In genomic region chr12:19869413-19869812, GRCh38 we compare ENCODE assay signal across 29 cellular contexts.
A peak's percentile ranks its signal among the peaks of the same experiment; 100 is the strongest.
DNase-seq lines count a peak whose midpoint lies in the region; ATAC-seq and TF ChIP-seq lines count a peak whose summit lies in the region.
"Had no signal": no experiment of that assay in that cellular context is flagged by ENCODE, and none has a peak within 500 bp of the region (broad histone marks: within the 10 kb centered on the region; RNA-seq: fewer than 3 reads in every experiment).

No MANE protein-coding gene starts in this region.

- peak; percentile 22 for DNase-seq in activated naive CD4-positive, alpha-beta T cell treated with Interleukin-2 at 50 U/mL for 16 hours
- no peak for DNase-seq in activated naive CD4-positive, alpha-beta T cell treated with anti-CD3 and anti-CD28 coated beads, Interleukin-2, amount 50 U/mL, for 16 hours
- DNase-seq in ascending aorta (ENCODE audit: low spot score in 2 of 2) (peak in 1 of 2 donors; percentile 88), mesothelial cell of epicardium (ENCODE audit: low spot score in 2 of 2, unreplicated experiment in 2 of 2) (no peak), tibial artery (no peak), dedifferentiated amniotic fluid mesenchymal stem cell (ENCODE audit: extremely low spot score) (no peak), left ventricle myocardium inferior (no peak)
- no peak for DNase-seq in stimulated activated naive B cell treated with anti-CD40 and anti-IgM and Interleukin-4, amounts not matched to agents 10 μg/mL and 1 μg/mL and 100 μg/mL, for 72 hours
- DNase-seq: activated CD4-positive, alpha-beta T cell treated with anti-CD3 and anti-CD28 coated beads, Interleukin-2, amount 10 ng/mL, durations not matched to agents 7 days and 5 days; activated effector memory CD4-positive, alpha-beta T cell treated with Interleukin-2 at 50 U/mL for 16 hours; effector CD4-positive, alpha-beta T cell; erythroblast; foreskin keratinocyte; heart left ventricle; HFFc6; Karpas-422; MV-4-11; NCI-H146; NCI-H2107; NCI-H446 treated with DMSO at 0.1 percent for 48 hours; right lobe of liver; substantia nigra; upper lobe of right lung had no signal

- H3K4me1 Mint-ChIP-seq in mesothelial cell of epicardium = peaks cover 55% of the 10 kb centered on the region
- H3K4me1 Mint-ChIP-seq in stimulated activated naive B cell treated with anti-CD40 and anti-IgM and Interleukin-4, amounts not matched to agents 10 μg/mL and 1 μg/mL and 100 μg/mL, for 72 hours = no peaks in the 10 kb centered on the region
- H3K4me1 Mint-ChIP-seq: activated CD4-positive, alpha-beta T cell treated with anti-CD3 and anti-CD28 coated beads, Interleukin-2, amount 10 ng/mL, durations not matched to agents 7 days and 5 days; GM23338 had no signal

- intact Hi-C loops in ascending aorta (cut with DNase I) (loop anchor here (10.0 kb wide), 1 partner anchor 215 kb away; no protein-coding TSS in a partner anchor), tibial artery (cut with DNase I; ENCODE audit: low total_unique reads) (no loop called here), left ventricle myocardium inferior (cut with micrococcal nuclease) (no loop called here)

- peak overlapping the region; percentile 1 for H3K4me3 Mint-ChIP-seq in mesothelial cell of epicardium
- no peak overlapping the region for H3K4me3 Mint-ChIP-seq in stimulated activated naive B cell treated with anti-CD40 and anti-IgM and Interleukin-4, amounts not matched to agents 10 μg/mL and 1 μg/mL and 100 μg/mL, for 72 hours
- H3K4me3 Mint-ChIP-seq: activated CD4-positive, alpha-beta T cell treated with anti-CD3 and anti-CD28 coated beads, Interleukin-2, amount 10 ng/mL, durations not matched to agents 7 days and 5 days; GM23338; HFFc6; neural progenitor cell; T-helper 1 cell treated with Interleukin-12 subunit alpha and Interleukin-12 subunit beta and Interleukin-4 antibody, amounts not matched to agents 30 μg/mL and 1 μg/mL, for 36 hours had no signal

- H3K36me3 Mint-ChIP-seq in mesothelial cell of epicardium = peaks cover 3% of the 10 kb centered on the region
- no peaks in the 10 kb centered on the region for H3K36me3 Mint-ChIP-seq in stimulated activated naive B cell treated with anti-CD40 and anti-IgM and Interleukin-4, amounts not matched to agents 10 μg/mL and 1 μg/mL and 100 μg/mL, for 72 hours
- H3K36me3 Mint-ChIP-seq: neural progenitor cell had no signal

- TF ChIP-seq CTCF in ascending aorta (IDR thresholded peaks at IDR 0.05) (no peak), mesothelial cell of epicardium (IDR thresholded peaks at IDR 0.05; ENCODE audit: unreplicated experiment) (no peak), tibial artery (IDR thresholded peaks at IDR 0.05) (no peak), left ventricle myocardium inferior (IDR thresholded peaks at IDR 0.05; ENCODE audit: borderline replicate concordance) (no peak)

- H3K27ac ChIP-seq in ascending aorta (peak overlapping the region; percentile 62 to 81), tibial artery (peak overlapping the region; percentile 71 to 73), left ventricle myocardium inferior (replicated peaks) (no peak overlapping the region)
- H3K27ac ChIP-seq: breast epithelium, foreskin keratinocyte, heart left ventricle, neural progenitor cell, right lobe of liver, RWPE1, SK-N-MC, upper lobe of right lung had no signal

- H3K27me3 ChIP-seq in ascending aorta = no peaks in the 10 kb centered on the region
- no peaks in the 10 kb centered on the region for H3K27me3 ChIP-seq in tibial artery
- H3K27me3 ChIP-seq in left ventricle myocardium inferior (ENCODE audit: low read depth) = no peaks in the 10 kb centered on the region
- H3K27me3 ChIP-seq: breast epithelium, foreskin keratinocyte, heart left ventricle, neural progenitor cell, right lobe of liver, upper lobe of right lung had no signal

- no peaks in the 10 kb centered on the region for H3K9me3 ChIP-seq in ascending aorta
- H3K9me3 ChIP-seq in tibial artery = no peaks in the 10 kb centered on the region
- no peaks in the 10 kb centered on the region for H3K9me3 ChIP-seq in left ventricle myocardium inferior (replicated peaks)
- H3K9me3 ChIP-seq: breast epithelium, right lobe of liver, upper lobe of right lung had no signal

- H3K9me3 Mint-ChIP-seq in mesothelial cell of epicardium = peaks cover 3% of the 10 kb centered on the region
- H3K9me3 Mint-ChIP-seq in stimulated activated naive B cell treated with anti-CD40 and anti-IgM and Interleukin-4, amounts not matched to agents 10 μg/mL and 1 μg/mL and 100 μg/mL, for 72 hours = peaks cover 0 to 3% of the 10 kb centered on the region in 2 donors
- H3K9me3 Mint-ChIP-seq: GM23338; T-helper 1 cell treated with Interleukin-12 subunit alpha and Interleukin-12 subunit beta and Interleukin-4 antibody, amounts not matched to agents 30 μg/mL and 1 μg/mL, for 36 hours had no signal

- H3K36me3 ChIP-seq in ascending aorta = no peaks in the 10 kb centered on the region
- no peaks in the 10 kb centered on the region for H3K36me3 ChIP-seq in tibial artery
- no peaks in the 10 kb centered on the region for H3K36me3 ChIP-seq in left ventricle myocardium inferior
- H3K36me3 ChIP-seq: breast epithelium, heart left ventricle, neural progenitor cell, right lobe of liver, upper lobe of right lung had no signal

- peak overlapping the region; percentile 78 for H3K27ac Mint-ChIP-seq in mesothelial cell of epicardium
- no peak overlapping the region for H3K27ac Mint-ChIP-seq in stimulated activated naive B cell treated with anti-CD40 and anti-IgM and Interleukin-4, amounts not matched to agents 10 μg/mL and 1 μg/mL and 100 μg/mL, for 72 hours
- H3K27ac Mint-ChIP-seq: activated CD4-positive, alpha-beta T cell treated with anti-CD3 and anti-CD28 coated beads, Interleukin-2, amount 10 ng/mL, durations not matched to agents 7 days and 5 days; GM23338; HFFc6; neural progenitor cell; T-helper 1 cell treated with Interleukin-12 subunit alpha and Interleukin-12 subunit beta and Interleukin-4 antibody, amounts not matched to agents 30 μg/mL and 1 μg/mL, for 36 hours had no signal

- H3K4me1 ChIP-seq in ascending aorta = peaks cover 4 to 27% of the 10 kb centered on the region in 2 donors
- H3K4me1 ChIP-seq in tibial artery = peaks cover 0 to 60% (median 0%) of the 10 kb centered on the region in 4 donors
- no peaks in the 10 kb centered on the region for H3K4me1 ChIP-seq in left ventricle myocardium inferior
- H3K4me1 ChIP-seq: breast epithelium, foreskin keratinocyte, neural progenitor cell, right lobe of liver, upper lobe of right lung had no signal

- H3K4me3 ChIP-seq in ascending aorta = peak overlapping the region in 1 of 2 donors; percentile 14
- H3K4me3 ChIP-seq in tibial artery = peak overlapping the region in 1 of 2 donors; percentile 6
- H3K4me3 ChIP-seq in left ventricle myocardium inferior = no peak overlapping the region
- H3K4me3 ChIP-seq: breast epithelium, GM23338, heart left ventricle, neural progenitor cell, right lobe of liver, SK-N-MC, upper lobe of right lung had no signal

- H3K27me3 Mint-ChIP-seq in mesothelial cell of epicardium (ENCODE audit: low read depth) = no peaks in the 10 kb centered on the region
- no peaks in the 10 kb centered on the region for H3K27me3 Mint-ChIP-seq in stimulated activated naive B cell treated with anti-CD40 and anti-IgM and Interleukin-4, amounts not matched to agents 10 μg/mL and 1 μg/mL and 100 μg/mL, for 72 hours
- H3K27me3 Mint-ChIP-seq: activated CD4-positive, alpha-beta T cell treated with anti-CD3 and anti-CD28 coated beads, Interleukin-2, amount 10 ng/mL, durations not matched to agents 7 days and 5 days had no signal

- ATAC-seq in stimulated activated naive B cell treated with anti-CD40 and anti-IgM and Interleukin-4, amounts not matched to agents 10 μg/mL and 1 μg/mL and 100 μg/mL, for 72 hours (replicated peaks) = no peak
- ATAC-seq: foreskin keratinocyte, GM23338, heart left ventricle, right lobe of liver, upper lobe of right lung had no signal
